ENCODE assay signal across 19 cellular contexts in the genomic region with DNA sequence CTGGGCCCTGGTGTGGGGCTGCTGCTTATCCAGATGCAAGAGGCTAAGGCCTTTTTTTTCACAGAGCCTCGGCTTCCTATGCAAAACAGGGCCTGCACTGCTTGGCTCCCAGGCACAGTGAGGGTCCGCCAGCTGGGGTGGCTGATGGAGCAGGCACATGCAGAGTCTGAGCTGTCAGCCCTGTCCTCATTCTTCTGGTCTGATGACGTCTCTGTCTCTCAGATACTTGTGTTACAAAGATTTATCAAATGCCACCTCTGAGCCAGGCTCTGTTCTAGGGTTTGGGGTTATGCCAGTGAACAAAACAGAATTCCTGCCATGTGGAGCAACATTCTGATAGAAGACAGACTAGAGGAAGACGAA. TPM values are rescaled to one million over a fixed set of nuclear protein-coding genes. Genes with fewer than 3 reads are reported as not detected.
DNase-seq lines count a peak whose midpoint lies in the region; ATAC-seq, FAIRE-seq and TF ChIP-seq lines count a peak whose summit lies in the region.
"Had no signal": no experiment of that assay in that cellular context is flagged by ENCODE, and none has a peak within 500 bp of the region (broad histone marks: within the 10 kb centered on the region; RNA-seq: fewer than 3 reads in every experiment).

No MANE protein-coding gene starts in this region.

- no peak for FAIRE-seq in D721Med (lab: Jason Lieb, UNC)

- H3K27me3 ChIP-seq in right atrium auricular region: no peaks in the 10 kb centered on the region

- POLR2A ChIA-PET in activated CD8-positive, alpha-beta T cell treated with anti-CD3 and anti-CD28 coated beads for 36 hours (lab: Charles Lee): interaction anchor here (0.5 kb wide), 1 partner anchor 107 kb away, joined by 3 read pairs; no protein-coding TSS in a partner anchor
- POLR2A ChIA-PET in activated CD8-positive, alpha-beta T cell treated with anti-CD3 and anti-CD28 coated beads, Interleukin-2, amount 10 ng/mL, durations not matched to agents 7 days and 5 days (lab: Charles Lee): no interaction called here

- H3K27ac Mint-ChIP-seq in activated CD8-positive, alpha-beta T cell treated with anti-CD3 and anti-CD28 coated beads for 36 hours: peak overlapping the region; percentile 57
- no peak overlapping the region for H3K27ac Mint-ChIP-seq in activated CD8-positive, alpha-beta T cell treated with anti-CD3 and anti-CD28 coated beads, Interleukin-2, amount 10 ng/mL, durations not matched to agents 7 days and 5 days
- no peak overlapping the region for H3K27ac Mint-ChIP-seq in endothelial cell (ENCODE audit: unreplicated experiment)
- peak overlapping the region; percentile 4 for H3K27ac Mint-ChIP-seq in stimulated activated memory B cell treated with anti-CD40 and anti-IgM and Interleukin-4, amounts not matched to agents 10 μg/mL and 1 μg/mL and 100 μg/mL, for 72 hours

- H3K36me3 ChIP-seq in right atrium auricular region (peaks cover 86% of the 10 kb centered on the region), mucosa of descending colon (ENCODE audit: low read depth) (peaks cover 33% of the 10 kb centered on the region)

- H3K4me3 ChIP-seq in right atrium auricular region (no peak overlapping the region), mucosa of descending colon (no peak overlapping the region)
- H3K4me3 ChIP-seq: PC-9 had no signal

- H3K4me1 ChIP-seq in right atrium auricular region (peaks cover 0 to 28% of the 10 kb centered on the region in 2 donors), mucosa of descending colon (ENCODE audit: low read depth) (peaks cover 10% of the 10 kb centered on the region)

- CTCF ChIA-PET in activated CD8-positive, alpha-beta T cell treated with anti-CD3 and anti-CD28 coated beads for 36 hours (lab: Charles Lee): no interaction called here
- CTCF ChIA-PET in activated CD8-positive, alpha-beta T cell treated with anti-CD3 and anti-CD28 coated beads, Interleukin-2, amount 10 ng/mL, durations not matched to agents 7 days and 5 days (lab: Charles Lee): no interaction called here

- no peaks in the 10 kb centered on the region for H3K27me3 Mint-ChIP-seq in activated CD8-positive, alpha-beta T cell treated with anti-CD3 and anti-CD28 coated beads for 36 hours
- H3K27me3 Mint-ChIP-seq in activated CD8-positive, alpha-beta T cell treated with anti-CD3 and anti-CD28 coated beads, Interleukin-2, amount 10 ng/mL, durations not matched to agents 7 days and 5 days (ENCODE audit: low read depth): no peaks in the 10 kb centered on the region
- H3K27me3 Mint-ChIP-seq in endothelial cell (ENCODE audit: unreplicated experiment): peaks cover 10% of the 10 kb centered on the region
- H3K27me3 Mint-ChIP-seq in stimulated activated memory B cell treated with anti-CD40 and anti-IgM and Interleukin-4, amounts not matched to agents 10 μg/mL and 1 μg/mL and 100 μg/mL, for 72 hours: no peaks in the 10 kb centered on the region

- H3K9me3 ChIP-seq in right atrium auricular region (no peaks in the 10 kb centered on the region), mucosa of descending colon (no peaks in the 10 kb centered on the region)

- H3K27ac ChIP-seq in right atrium auricular region: peak overlapping the region; percentile 67 to 72
- H3K27ac ChIP-seq: 22Rv1, C4-2B, KMS-11, PC-9 had no signal

- H3K9me3 Mint-ChIP-seq in activated CD8-positive, alpha-beta T cell treated with anti-CD3 and anti-CD28 coated beads for 36 hours: no peaks in the 10 kb centered on the region
- no peaks in the 10 kb centered on the region for H3K9me3 Mint-ChIP-seq in activated CD8-positive, alpha-beta T cell treated with anti-CD3 and anti-CD28 coated beads, Interleukin-2, amount 10 ng/mL, durations not matched to agents 7 days and 5 days (ENCODE audit: insufficient read depth)
- H3K9me3 Mint-ChIP-seq in endothelial cell (ENCODE audit: unreplicated experiment): no peaks in the 10 kb centered on the region
- H3K9me3 Mint-ChIP-seq in stimulated activated memory B cell treated with anti-CD40 and anti-IgM and Interleukin-4, amounts not matched to agents 10 μg/mL and 1 μg/mL and 100 μg/mL, for 72 hours: no peaks in the 10 kb centered on the region

- H3K4me1 Mint-ChIP-seq in activated CD8-positive, alpha-beta T cell treated with anti-CD3 and anti-CD28 coated beads for 36 hours (ENCODE audit: low read depth): peaks cover 14% of the 10 kb centered on the region
- peaks cover 26% of the 10 kb centered on the region for H3K4me1 Mint-ChIP-seq in activated CD8-positive, alpha-beta T cell treated with anti-CD3 and anti-CD28 coated beads, Interleukin-2, amount 10 ng/mL, durations not matched to agents 7 days and 5 days (ENCODE audit: low read depth)
- H3K4me1 Mint-ChIP-seq in endothelial cell (ENCODE audit: unreplicated experiment): peaks cover 12% of the 10 kb centered on the region
- peaks cover 44% of the 10 kb centered on the region for H3K4me1 Mint-ChIP-seq in stimulated activated memory B cell treated with anti-CD40 and anti-IgM and Interleukin-4, amounts not matched to agents 10 μg/mL and 1 μg/mL and 100 μg/mL, for 72 hours

- H3K4me3 Mint-ChIP-seq in activated CD8-positive, alpha-beta T cell treated with anti-CD3 and anti-CD28 coated beads for 36 hours: no peak overlapping the region
- no peak overlapping the region for H3K4me3 Mint-ChIP-seq in activated CD8-positive, alpha-beta T cell treated with anti-CD3 and anti-CD28 coated beads, Interleukin-2, amount 10 ng/mL, durations not matched to agents 7 days and 5 days
- H3K4me3 Mint-ChIP-seq in endothelial cell (ENCODE audit: unreplicated experiment): peak overlapping the region; percentile 24
- no peak overlapping the region for H3K4me3 Mint-ChIP-seq in stimulated activated memory B cell treated with anti-CD40 and anti-IgM and Interleukin-4, amounts not matched to agents 10 μg/mL and 1 μg/mL and 100 μg/mL, for 72 hours

- no peak for DNase-seq in activated CD8-positive, alpha-beta T cell treated with anti-CD3 and anti-CD28 coated beads for 36 hours
- no peak for DNase-seq in activated CD8-positive, alpha-beta T cell treated with anti-CD3 and anti-CD28 coated beads, Interleukin-2, amount 10 ng/mL, durations not matched to agents 7 days and 5 days
- no peak for DNase-seq in endothelial cell (ENCODE audit: low spot score)
- no peak for DNase-seq in right atrium auricular region (ENCODE audit: low spot score)
- no peak for DNase-seq in activated CD8-positive, alpha-beta memory T cell treated with anti-CD3 and anti-CD28 coated beads for 24 hours
- DNase-seq in mucosa of descending colon: no peak
- DNase-seq in D721Med (ENCODE audit: insufficient read length, low spot score): no peak
- DNase-seq: AML-193, DMS 273 treated with DMSO at 0.1 percent for 48 hours, DND-41, NCI-H1417, NCI-H187 treated with DMSO at 0.1 percent for 48 hours, NCI-H2227 treated with DMSO at 0.1 percent for 48 hours, NCI-H524 treated with DMSO at 0.1 percent for 48 hours, PC-9 had no signal

- ATAC-seq in activated CD8-positive, alpha-beta T cell treated with anti-CD3 and anti-CD28 coated beads for 36 hours: no peak
- no peak for ATAC-seq in activated CD8-positive, alpha-beta T cell treated with anti-CD3 and anti-CD28 coated beads, Interleukin-2, amount 10 ng/mL, durations not matched to agents 7 days and 5 days
- ATAC-seq in stimulated activated memory B cell treated with anti-CD40 and anti-IgM and Interleukin-4, amounts not matched to agents 10 μg/mL and 1 μg/mL and 100 μg/mL, for 72 hours: no peak
- ATAC-seq in mucosa of descending colon: no peak

- H3K36me3 Mint-ChIP-seq in activated CD8-positive, alpha-beta T cell treated with anti-CD3 and anti-CD28 coated beads for 36 hours (ENCODE audit: low read depth): peaks cover 49% of the 10 kb centered on the region
- peaks cover 73% of the 10 kb centered on the region for H3K36me3 Mint-ChIP-seq in activated CD8-positive, alpha-beta T cell treated with anti-CD3 and anti-CD28 coated beads, Interleukin-2, amount 10 ng/mL, durations not matched to agents 7 days and 5 days (ENCODE audit: low read depth)
- peaks cover 69% of the 10 kb centered on the region for H3K36me3 Mint-ChIP-seq in endothelial cell (ENCODE audit: low read depth, unreplicated experiment)
- peaks cover 85% of the 10 kb centered on the region for H3K36me3 Mint-ChIP-seq in stimulated activated memory B cell treated with anti-CD40 and anti-IgM and Interleukin-4, amounts not matched to agents 10 μg/mL and 1 μg/mL and 100 μg/mL, for 72 hours

- TF ChIP-seq CTCF in activated CD8-positive, alpha-beta T cell treated with anti-CD3 and anti-CD28 coated beads for 36 hours (IDR thresholded peaks at IDR 0.05): no peak
- TF ChIP-seq CTCF in endothelial cell (IDR thresholded peaks at IDR 0.05; ENCODE audit: unreplicated experiment) (no peak), right atrium auricular region (IDR thresholded peaks at IDR 0.05) (no peak), mucosa of descending colon (IDR thresholded peaks at IDR 0.05) (no peak), D721Med (IDR thresholded peaks at IDR 0.05; ENCODE audit: insufficient read depth, missing control alignments) (no peak)

- intact Hi-C loops in activated CD8-positive, alpha-beta T cell treated with anti-CD3 and anti-CD28 coated beads for 36 hours (cut with micrococcal nuclease): loop anchor here (10.0 kb wide), 1 partner anchor 52 kb away; no protein-coding TSS in a partner anchor
- intact Hi-C loops in mucosa of descending colon (cut with DNase I, micrococcal nuclease): no loop called here

RNA-seq across cellular contexts. Expression of gene RNF40, which starts 4.8 kb away (rescaled TPM):
- total RNA-seq in activated CD8-positive, alpha-beta T cell treated with anti-CD3 and anti-CD28 coated beads for 36 hours: 10 to 100 TPM; 63.2 to 68.1 TPM
- 100 to 1,000 TPM; 100 to 102 TPM for total RNA-seq in activated CD8-positive, alpha-beta T cell treated with anti-CD3 and anti-CD28 coated beads, Interleukin-2, amount 10 ng/mL, durations not matched to agents 7 days and 5 days
- total RNA-seq in endothelial cell (ENCODE audit: unreplicated experiment) (108 TPM), right atrium auricular region (10 to 100 TPM; 48.5 to 59.5 TPM), mucosa of descending colon (100 to 1,000 TPM in 1 of 3 donors, 10 to 100 TPM in 2; 87.6 to 110 (median 96.3) TPM)

RNA-seq across cellular contexts. Expression of gene CFAP119, which starts 5.0 kb away (rescaled TPM):
- 1 to 10 TPM; 3.8 to 3.9 TPM for total RNA-seq in activated CD8-positive, alpha-beta T cell treated with anti-CD3 and anti-CD28 coated beads for 36 hours
- total RNA-seq in activated CD8-positive, alpha-beta T cell treated with anti-CD3 and anti-CD28 coated beads, Interleukin-2, amount 10 ng/mL, durations not matched to agents 7 days and 5 days: 1 to 10 TPM; 4.4 to 4.8 TPM
- total RNA-seq in endothelial cell (ENCODE audit: unreplicated experiment) (5.2 TPM), right atrium auricular region (under 1 TPM; 0.37 to 0.83 TPM), mucosa of descending colon (1 to 10 TPM; 4.6 to 5.5 (median 5.1) TPM)

RNA-seq across cellular contexts. Expression of gene PHKG2, which starts 18.7 kb away (rescaled TPM):
- total RNA-seq in activated CD8-positive, alpha-beta T cell treated with anti-CD3 and anti-CD28 coated beads for 36 hours: 10 to 100 TPM; 27.8 to 30.3 TPM
- total RNA-seq in activated CD8-positive, alpha-beta T cell treated with anti-CD3 and anti-CD28 coated beads, Interleukin-2, amount 10 ng/mL, durations not matched to agents 7 days and 5 days: 10 to 100 TPM; 42.1 to 43.7 TPM
- total RNA-seq in endothelial cell (ENCODE audit: unreplicated experiment) (27.5 TPM), right atrium auricular region (10 to 100 TPM; 16.0 to 22.1 TPM), mucosa of descending colon (10 to 100 TPM; 32.1 to 37.6 (median 33.0) TPM)

RNA-seq across cellular contexts. Expression of gene ZNF629, which starts 20.1 kb away (rescaled TPM):
- 1 to 10 TPM; 2.8 to 3.2 TPM for total RNA-seq in activated CD8-positive, alpha-beta T cell treated with anti-CD3 and anti-CD28 coated beads for 36 hours
- total RNA-seq in activated CD8-positive, alpha-beta T cell treated with anti-CD3 and anti-CD28 coated beads, Interleukin-2, amount 10 ng/mL, durations not matched to agents 7 days and 5 days: 1 to 10 TPM; 1.7 to 1.9 TPM
- total RNA-seq in endothelial cell (ENCODE audit: unreplicated experiment) (29.7 TPM), right atrium auricular region (10 to 100 TPM; 21.2 to 22.9 TPM), mucosa of descending colon (10 to 100 TPM; 13.4 to 14.9 (median 14.6) TPM)

Comparison
In these comparisons a context has a peak if more than half of its experiments do, and no peak if none do; other contexts are left out.
1. H3K27ac Mint-ChIP-seq: peak in activated CD8-positive, alpha-beta T cell treated with anti-CD3 and anti-CD28 coated beads for 36 hours (single experiment) and stimulated activated memory B cell treated with anti-CD40 and anti-IgM and Interleukin-4, amounts not matched to agents 10 μg/mL and 1 μg/mL and 100 μg/mL, for 72 hours (single experiment); none in activated CD8-positive, alpha-beta T cell treated with anti-CD3 and anti-CD28 coated beads, Interleukin-2, amount 10 ng/mL, durations not matched to agents 7 days and 5 days (single experiment) and endothelial cell (single experiment).